In the genomic region with DNA sequence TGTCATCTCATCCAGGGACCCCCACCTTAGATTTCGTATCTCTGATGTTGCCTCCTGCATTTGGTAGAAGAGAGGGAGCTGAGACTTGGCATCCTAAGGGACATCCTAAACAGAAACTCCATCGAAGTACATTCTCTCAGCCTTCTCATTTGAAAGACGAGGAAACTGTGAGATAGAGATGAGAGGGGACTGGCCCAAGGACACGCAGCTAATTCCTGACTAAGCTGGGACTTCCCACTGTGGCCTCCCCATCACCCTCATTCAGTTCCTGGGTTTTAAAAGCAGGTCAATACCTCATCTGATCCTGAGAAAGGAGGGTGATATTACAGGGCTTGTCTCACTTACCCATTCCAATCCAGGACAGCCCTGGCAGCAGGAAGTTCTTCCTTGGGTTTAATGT, we compare ENCODE assay signal across 30 cellular contexts. TPM values are rescaled to one million over a fixed set of nuclear protein-coding genes. Genes with fewer than 3 reads are reported as not detected.
"Had no signal": no experiment of that assay in that cellular context is flagged by ENCODE, and none has a peak within 500 bp of the region (broad histone marks: within the 10 kb centered on the region; RNA-seq: fewer than 3 reads in every experiment).

No MANE protein-coding gene starts in this region.

- H3K4me1 Mint-ChIP-seq: brain had no signal

- H3K9me3 Mint-ChIP-seq: activated naive CD4-positive, alpha-beta T cell treated with anti-CD3 and anti-CD28 coated beads for 36 hours; activated T-cell treated with anti-CD3 and anti-CD28 coated beads, Interleukin-2, amount 50 U/mL, for 4 hours; brain; central memory CD8-positive, alpha-beta T cell; T-cell had no signal

- H3K9ac ChIP-seq: KMS-11 had no signal

- H3K4me3 ChIP-seq: SK-N-MC had no signal

- H3K27ac ChIP-seq: KMS-11, SK-N-MC, VCaP had no signal

- H3K4me2 ChIP-seq: KMS-11 had no signal

- FAIRE-seq: astrocyte, TTC549 had no signal

- H3K36me3 Mint-ChIP-seq: brain, T-cell had no signal

- DNase-seq: activated CD4-positive, alpha-beta T cell treated with anti-CD3 and anti-CD28 coated beads for 4 hours; activated CD4-positive, alpha-beta T cell treated with anti-CD3 and anti-CD28 coated beads, Interleukin-2, amount 50 U/mL, for 4 hours; activated CD8-positive, alpha-beta memory T cell treated with anti-CD3 and anti-CD28 coated beads for 24 hours; activated gamma-delta T cell; activated naive CD4-positive, alpha-beta T cell treated with anti-CD3 and anti-CD28 coated beads for 36 hours; activated T-cell treated with anti-CD3 and anti-CD28 coated beads, Interleukin-2, amount 50 U/mL, for 4 hours; amygdala; MV-4-11; NCI-H1092 treated with DMSO at 0.1 percent for 48 hours; NCI-H1417 treated with DMSO at 0.1 percent for 48 hours; NCI-H1694 treated with DMSO at 0.1 percent for 48 hours; NCI-H2029 treated with DMSO at 0.1 percent for 48 hours; NCI-H345; NCI-H510A; NCI-H526 treated with DMSO at 0.1 percent for 48 hours; NCI-H82; T-cell; T-helper 2 cell; T1000 had no signal

- H3K4me3 Mint-ChIP-seq: activated naive CD4-positive, alpha-beta T cell treated with anti-CD3 and anti-CD28 coated beads for 36 hours; activated naive CD8-positive, alpha-beta T cell; activated T-cell treated with anti-CD3 and anti-CD28 coated beads, Interleukin-2, amount 50 U/mL, for 4 hours; brain; central memory CD8-positive, alpha-beta T cell; T-cell had no signal

- H3K27ac Mint-ChIP-seq: activated naive CD4-positive, alpha-beta T cell treated with anti-CD3 and anti-CD28 coated beads for 36 hours; activated naive CD8-positive, alpha-beta T cell; brain; T-cell had no signal

RNA-seq across cellular contexts. Expression of a gene that starts 0.9 kb away (rescaled TPM):
- total RNA-seq: activated naive CD4-positive, alpha-beta T cell treated with anti-CD3 and anti-CD28 coated beads for 36 hours; activated T-cell treated with anti-CD3 and anti-CD28 coated beads, Interleukin-2, amount 50 U/mL, for 4 hours; astrocyte; MCF 10A; OCI-LY7; RPMI7951; T-cell had no signal

RNA-seq across cellular contexts. Expression of a gene that starts 8.4 kb away (rescaled TPM):
- total RNA-seq: activated naive CD4-positive, alpha-beta T cell treated with anti-CD3 and anti-CD28 coated beads for 36 hours; activated T-cell treated with anti-CD3 and anti-CD28 coated beads, Interleukin-2, amount 50 U/mL, for 4 hours; astrocyte; MCF 10A; OCI-LY7; RPMI7951; T-cell had no signal

RNA-seq across cellular contexts. Expression of a gene that starts 14.9 kb away (rescaled TPM):
- total RNA-seq: MCF 10A, OCI-LY7 had no signal

RNA-seq across cellular contexts. Expression of a gene that starts 58.9 kb away (rescaled TPM):
- total RNA-seq: activated naive CD4-positive, alpha-beta T cell treated with anti-CD3 and anti-CD28 coated beads for 36 hours; astrocyte; OCI-LY7; RPMI7951 had no signal
